Comparison of ENCODE assay signal across 30 cellular contexts in the genomic region with DNA sequence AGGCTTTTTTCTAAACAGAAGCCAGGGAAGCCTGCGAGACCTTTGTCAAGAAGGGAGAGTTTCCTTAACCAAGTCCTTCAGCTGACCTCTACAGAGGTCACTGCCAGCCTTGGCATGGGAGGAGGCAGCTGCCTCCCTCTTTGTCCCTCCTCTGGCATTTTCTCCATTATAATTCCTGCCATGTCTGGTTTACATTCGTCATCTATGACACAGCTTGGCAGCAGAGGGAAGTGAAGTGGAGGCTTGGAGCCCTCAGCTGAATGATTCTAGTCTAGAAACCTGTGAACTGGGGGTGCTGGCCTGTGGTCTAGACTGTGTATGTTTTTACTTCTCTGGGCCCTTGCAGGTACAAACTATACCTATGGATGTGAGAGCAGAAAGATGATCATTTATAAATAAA. TPM values are rescaled to one million over a fixed set of nuclear protein-coding genes. Genes with fewer than 3 reads are reported as not detected.
DNase-seq lines count a peak whose midpoint lies in the region; ATAC-seq, FAIRE-seq and TF ChIP-seq lines count a peak whose summit lies in the region.
"Had no signal": no experiment of that assay in that cellular context is flagged by ENCODE, and none has a peak within 500 bp of the region (broad histone marks: within the 10 kb centered on the region; RNA-seq: fewer than 3 reads in every experiment).

No MANE protein-coding gene starts in this region.

- 0 out of 2 replicates have a peak, but pooled peaks have one; percentile 36 for ATAC-seq in Panc1
- ATAC-seq in HG03378 (IDR thresholded peaks at IDR 0.05; ENCODE audit: unreplicated experiment) = no peak
- ATAC-seq in HG03457 (IDR thresholded peaks at IDR 0.05; ENCODE audit: unreplicated experiment) = no peak
- no peak for ATAC-seq in HG02973 (IDR thresholded peaks at IDR 0.05; ENCODE audit: unreplicated experiment)
- ATAC-seq: heart left ventricle, K562, mucosa of descending colon, T-cell, upper lobe of right lung had no signal

- peak; percentile 29 for DNase-seq in H54 (ENCODE audit: insufficient read length, low spot score)
- DNase-seq in Panc1 (ENCODE audit: low read depth, low spot score) = no peak
- peak; percentile 6 for DNase-seq in fibroblast of peridontal ligament (ENCODE audit: extremely low read depth)
- peak; percentile 35 for DNase-seq in myocyte (ENCODE audit: low read depth)
- no peak for DNase-seq in GM19238 (ENCODE audit: insufficient read length, low spot score)
- DNase-seq: activated CD4-positive, alpha-beta T cell treated with anti-CD3 and anti-CD28 coated beads, Interleukin-2, amount 50 U/mL, for 1 hour; activated CD4-positive, CD25-positive, alpha-beta regulatory T cell; activated effector memory CD4-positive, alpha-beta T cell treated with anti-CD3 and anti-CD28 coated beads, Interleukin-2, amount 50 U/mL, for 16 hours; activated T-cell treated with anti-CD3 and anti-CD28 coated beads, Interleukin-2, amount 50 U/mL, for 1 hour; anterior cingulate cortex; DMS 273 treated with DMSO at 0.1 percent for 48 hours; heart left ventricle; mucosa of descending colon; NCI-H1417; NCI-H748 treated with DMSO at 0.1 percent for 48 hours; nephron progenitor cell; ovary; retina; RPMI8226; stimulated activated naive CD4-positive, alpha-beta T cell; T-cell; upper lobe of right lung had no signal

- no peak for TF ChIP-seq CTCF in Panc1 (IDR thresholded peaks at IDR 0.05)

- in situ Hi-C loops in Panc1 (cut with HindIII; ENCODE audit: low pct_unique_long_range_greater_than_20kb, low sequenced_read_pairs) = no loop called here

- CTCF ChIA-PET in Panc1 (lab: Charles Lee) = no interaction called here

- POLR2A ChIA-PET in Panc1 (lab: Charles Lee) = no interaction called here

- H3K27ac ChIP-seq in Panc1 (ENCODE audit: low read length) = no peak overlapping the region
- H3K27ac ChIP-seq: heart left ventricle, ovary, SJSA1, skin epidermis, suprapubic skin, upper lobe of right lung had no signal

- no TSS peak for BruUV-seq in Panc1 (replicated peaks; lab: Mats Ljungman, UMichigan)

- H3K9me3 ChIP-seq in Panc1 (ENCODE audit: control insufficient read depth, insufficient read depth, low read depth, low read length) = no peaks in the 10 kb centered on the region
- H3K9me3 ChIP-seq: heart left ventricle, mucosa of descending colon, ovary, SJSA1, suprapubic skin, upper lobe of right lung had no signal

- no peaks in the 10 kb centered on the region for H3K36me3 ChIP-seq in Panc1 (ENCODE audit: control insufficient read depth, insufficient read depth, low read length)
- H3K36me3 ChIP-seq: heart left ventricle, ovary, SJSA1, suprapubic skin, upper lobe of right lung had no signal

- no peak overlapping the region for H3K4me3 ChIP-seq in Panc1 (ENCODE audit: low read depth in 2 of 2, low read length in 2 of 2)
- H3K4me3 ChIP-seq: heart left ventricle, K562, mucosa of descending colon, ovary, SJSA1, skin epidermis, suprapubic skin, upper lobe of right lung had no signal

- TF ChIP-seq POLR2A in H54 (IDR thresholded peaks at IDR 0.05; ENCODE audit: low read depth, low read length) = no peak

- intact Hi-C loops in Panc1 (cut with micrococcal nuclease; ENCODE audit: unreplicated experiment) = no loop called here

- no peak for FAIRE-seq in H54 (lab: Jason Lieb, UNC)
- FAIRE-seq: GM12892, K562 had no signal

- H3K4me1 ChIP-seq in Panc1 (ENCODE audit: control insufficient read depth, insufficient read depth, low read length) = no peaks in the 10 kb centered on the region
- H3K4me1 ChIP-seq: heart left ventricle, SJSA1, suprapubic skin, upper lobe of right lung had no signal

- H3K27me3 ChIP-seq in Panc1 (ENCODE audit: control insufficient read depth, insufficient read depth, low read length) = no peaks in the 10 kb centered on the region
- H3K27me3 ChIP-seq: ovary, SJSA1, suprapubic skin, upper lobe of right lung had no signal

RNA-seq across cellular contexts. Expression of a gene that starts 22.6 kb away (rescaled TPM):
- total RNA-seq in Panc1 (2021; ENCODE audit: unreplicated experiment) (92.0 TPM), myocyte (3.0 TPM in 2 replicates)
- polyA plus RNA-seq in Panc1 (2012; ENCODE audit: insufficient read length) = 28.2 TPM
- polyA plus RNA-seq in myocyte (2012) = 0.20 TPM

Comparison
In these comparisons a context has a peak if more than half of its experiments do, and no peak if none do; other contexts are left out.
1. DNase-seq: peak in H54 (single experiment), fibroblast of peridontal ligament (single experiment) and myocyte (single experiment); none in Panc1 (single experiment) and GM19238 (single experiment).
2. RNA of a gene that starts 22.6 kb away (total RNA-seq): 92.0 TPM in Panc1 (single experiment); 3.0 TPM in myocyte; every median in the first group is over 10 times any median in the second.